ENCODE assay signal across 1 cellular context in genomic region chr1:203308205-203309114, GRCh38.
TF ChIP-seq lines count a peak whose summit lies in the region.

No MANE protein-coding gene starts in this region.

TF ChIP-seq in K562, 482 proteins besides CTCF, POLR2A, EP300 and RAD21 (continued from another document):
- TF ChIP-seq, protein P1, sequence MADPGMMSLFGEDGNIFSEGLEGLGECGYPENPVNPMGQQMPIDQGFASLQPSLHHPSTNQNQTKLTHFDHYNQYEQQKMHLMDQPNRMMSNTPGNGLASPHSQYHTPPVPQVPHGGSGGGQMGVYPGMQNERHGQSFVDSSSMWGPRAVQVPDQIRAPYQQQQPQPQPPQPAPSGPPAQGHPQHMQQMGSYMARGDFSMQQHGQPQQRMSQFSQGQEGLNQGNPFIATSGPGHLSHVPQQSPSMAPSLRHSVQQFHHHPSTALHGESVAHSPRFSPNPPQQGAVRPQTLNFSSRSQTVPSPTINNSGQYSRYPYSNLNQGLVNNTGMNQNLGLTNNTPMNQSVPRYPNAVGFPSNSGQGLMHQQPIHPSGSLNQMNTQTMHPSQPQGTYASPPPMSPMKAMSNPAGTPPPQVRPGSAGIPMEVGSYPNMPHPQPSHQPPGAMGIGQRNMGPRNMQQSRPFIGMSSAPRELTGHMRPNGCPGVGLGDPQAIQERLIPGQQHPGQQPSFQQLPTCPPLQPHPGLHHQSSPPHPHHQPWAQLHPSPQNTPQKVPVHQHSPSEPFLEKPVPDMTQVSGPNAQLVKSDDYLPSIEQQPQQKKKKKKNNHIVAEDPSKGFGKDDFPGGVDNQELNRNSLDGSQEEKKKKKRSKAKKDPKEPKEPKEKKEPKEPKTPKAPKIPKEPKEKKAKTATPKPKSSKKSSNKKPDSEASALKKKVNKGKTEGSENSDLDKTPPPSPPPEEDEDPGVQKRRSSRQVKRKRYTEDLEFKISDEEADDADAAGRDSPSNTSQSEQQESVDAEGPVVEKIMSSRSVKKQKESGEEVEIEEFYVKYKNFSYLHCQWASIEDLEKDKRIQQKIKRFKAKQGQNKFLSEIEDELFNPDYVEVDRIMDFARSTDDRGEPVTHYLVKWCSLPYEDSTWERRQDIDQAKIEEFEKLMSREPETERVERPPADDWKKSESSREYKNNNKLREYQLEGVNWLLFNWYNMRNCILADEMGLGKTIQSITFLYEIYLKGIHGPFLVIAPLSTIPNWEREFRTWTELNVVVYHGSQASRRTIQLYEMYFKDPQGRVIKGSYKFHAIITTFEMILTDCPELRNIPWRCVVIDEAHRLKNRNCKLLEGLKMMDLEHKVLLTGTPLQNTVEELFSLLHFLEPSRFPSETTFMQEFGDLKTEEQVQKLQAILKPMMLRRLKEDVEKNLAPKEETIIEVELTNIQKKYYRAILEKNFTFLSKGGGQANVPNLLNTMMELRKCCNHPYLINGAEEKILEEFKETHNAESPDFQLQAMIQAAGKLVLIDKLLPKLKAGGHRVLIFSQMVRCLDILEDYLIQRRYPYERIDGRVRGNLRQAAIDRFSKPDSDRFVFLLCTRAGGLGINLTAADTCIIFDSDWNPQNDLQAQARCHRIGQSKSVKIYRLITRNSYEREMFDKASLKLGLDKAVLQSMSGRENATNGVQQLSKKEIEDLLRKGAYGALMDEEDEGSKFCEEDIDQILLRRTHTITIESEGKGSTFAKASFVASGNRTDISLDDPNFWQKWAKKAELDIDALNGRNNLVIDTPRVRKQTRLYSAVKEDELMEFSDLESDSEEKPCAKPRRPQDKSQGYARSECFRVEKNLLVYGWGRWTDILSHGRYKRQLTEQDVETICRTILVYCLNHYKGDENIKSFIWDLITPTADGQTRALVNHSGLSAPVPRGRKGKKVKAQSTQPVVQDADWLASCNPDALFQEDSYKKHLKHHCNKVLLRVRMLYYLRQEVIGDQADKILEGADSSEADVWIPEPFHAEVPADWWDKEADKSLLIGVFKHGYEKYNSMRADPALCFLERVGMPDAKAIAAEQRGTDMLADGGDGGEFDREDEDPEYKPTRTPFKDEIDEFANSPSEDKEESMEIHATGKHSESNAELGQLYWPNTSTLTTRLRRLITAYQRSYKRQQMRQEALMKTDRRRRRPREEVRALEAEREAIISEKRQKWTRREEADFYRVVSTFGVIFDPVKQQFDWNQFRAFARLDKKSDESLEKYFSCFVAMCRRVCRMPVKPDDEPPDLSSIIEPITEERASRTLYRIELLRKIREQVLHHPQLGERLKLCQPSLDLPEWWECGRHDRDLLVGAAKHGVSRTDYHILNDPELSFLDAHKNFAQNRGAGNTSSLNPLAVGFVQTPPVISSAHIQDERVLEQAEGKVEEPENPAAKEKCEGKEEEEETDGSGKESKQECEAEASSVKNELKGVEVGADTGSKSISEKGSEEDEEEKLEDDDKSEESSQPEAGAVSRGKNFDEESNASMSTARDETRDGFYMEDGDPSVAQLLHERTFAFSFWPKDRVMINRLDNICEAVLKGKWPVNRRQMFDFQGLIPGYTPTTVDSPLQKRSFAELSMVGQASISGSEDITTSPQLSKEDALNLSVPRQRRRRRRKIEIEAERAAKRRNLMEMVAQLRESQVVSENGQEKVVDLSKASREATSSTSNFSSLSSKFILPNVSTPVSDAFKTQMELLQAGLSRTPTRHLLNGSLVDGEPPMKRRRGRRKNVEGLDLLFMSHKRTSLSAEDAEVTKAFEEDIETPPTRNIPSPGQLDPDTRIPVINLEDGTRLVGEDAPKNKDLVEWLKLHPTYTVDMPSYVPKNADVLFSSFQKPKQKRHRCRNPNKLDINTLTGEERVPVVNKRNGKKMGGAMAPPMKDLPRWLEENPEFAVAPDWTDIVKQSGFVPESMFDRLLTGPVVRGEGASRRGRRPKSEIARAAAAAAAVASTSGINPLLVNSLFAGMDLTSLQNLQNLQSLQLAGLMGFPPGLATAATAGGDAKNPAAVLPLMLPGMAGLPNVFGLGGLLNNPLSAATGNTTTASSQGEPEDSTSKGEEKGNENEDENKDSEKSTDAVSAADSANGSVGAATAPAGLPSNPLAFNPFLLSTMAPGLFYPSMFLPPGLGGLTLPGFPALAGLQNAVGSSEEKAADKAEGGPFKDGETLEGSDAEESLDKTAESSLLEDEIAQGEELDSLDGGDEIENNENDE (IDR thresholded peaks at IDR 0.05; ENCODE audit: low read depth, low read length), result peak; percentile 24
- TF ChIP-seq, protein P2, sequence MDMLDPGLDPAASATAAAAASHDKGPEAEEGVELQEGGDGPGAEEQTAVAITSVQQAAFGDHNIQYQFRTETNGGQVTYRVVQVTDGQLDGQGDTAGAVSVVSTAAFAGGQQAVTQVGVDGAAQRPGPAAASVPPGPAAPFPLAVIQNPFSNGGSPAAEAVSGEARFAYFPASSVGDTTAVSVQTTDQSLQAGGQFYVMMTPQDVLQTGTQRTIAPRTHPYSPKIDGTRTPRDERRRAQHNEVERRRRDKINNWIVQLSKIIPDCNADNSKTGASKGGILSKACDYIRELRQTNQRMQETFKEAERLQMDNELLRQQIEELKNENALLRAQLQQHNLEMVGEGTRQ (CRISPR knock-in tag; IDR thresholded peaks at IDR 0.05), result no peak
- TF ChIP-seq ZC3H4 (CRISPR knock-in tag; IDR thresholded peaks at IDR 0.05; ENCODE audit: borderline replicate concordance) (0 out of 2 replicates have a peak, but pooled peaks have one; percentile 21), KDM2B (CRISPR knock-in tag; IDR thresholded peaks at IDR 0.05) (no peak), CREM (IDR thresholded peaks at IDR 0.05; ENCODE audit: low read depth) (no peak), BCLAF1 (IDR thresholded peaks at IDR 0.05; ENCODE audit: borderline replicate concordance in 1 of 2, control insufficient read depth in 1 of 2, low read depth in 2 of 2, low read length in 1 of 2) (0 out of 4 replicates have a peak, but pooled peaks of 1 of the 2 experiments have one; percentile 35)
